ENCODE assay signal across 28 cellular contexts in the genomic region with DNA sequence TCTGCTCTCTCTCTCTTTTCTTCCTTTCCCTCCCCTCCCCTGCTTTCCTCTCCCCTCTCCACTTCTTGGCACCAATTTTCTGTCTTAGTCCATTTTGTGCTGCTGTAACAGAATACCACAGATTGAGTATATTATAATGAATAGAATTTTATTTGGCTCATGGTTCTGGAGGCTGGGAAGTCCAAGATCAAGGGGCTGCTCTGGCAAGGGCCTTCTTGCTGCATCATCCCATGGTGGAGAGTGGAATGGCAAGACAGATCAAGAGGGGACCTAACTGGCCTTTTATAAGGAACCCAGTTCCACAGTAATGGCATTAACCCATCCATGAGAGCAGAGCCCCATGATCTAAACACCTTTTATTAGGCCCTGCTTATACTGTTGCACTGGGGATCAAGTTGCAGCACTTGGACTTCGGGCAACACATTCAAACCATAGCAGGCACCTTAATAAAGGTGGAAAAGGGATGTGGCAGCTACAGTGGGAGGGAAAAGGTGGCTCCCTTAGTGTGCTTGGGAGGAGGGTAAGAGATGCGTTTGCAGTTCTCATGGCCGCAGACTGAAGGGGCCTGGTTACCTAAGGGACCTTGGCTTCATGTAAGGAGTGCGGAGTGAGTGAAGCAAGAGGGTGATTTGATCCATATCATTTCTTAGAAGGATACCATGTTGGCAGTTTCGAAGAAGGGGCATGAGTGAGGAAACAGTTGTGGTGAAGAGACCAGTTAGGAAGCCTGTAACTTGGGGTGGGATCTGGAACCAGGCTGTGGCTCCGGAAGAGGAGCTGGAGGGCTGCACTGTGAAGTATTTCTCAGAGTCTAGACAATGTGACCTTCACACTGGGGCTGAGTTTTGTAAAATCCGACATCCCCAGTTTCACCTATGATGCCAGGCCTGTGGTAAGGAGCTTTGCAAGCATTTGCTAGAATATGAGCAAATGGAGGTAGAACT.
"Had no signal": no experiment of that assay in that cellular context is flagged by ENCODE, and none has a peak within 500 bp of the region (broad histone marks: within the 10 kb centered on the region; RNA-seq: fewer than 3 reads in every experiment).

No MANE protein-coding gene starts in this region.

- H3K27ac ChIP-seq: body of pancreas, colonic mucosa, gastroesophageal sphincter, hepatocyte, right atrium auricular region, thoracic aorta, upper lobe of left lung, vagina, WERI-Rb-1 had no signal

- H3K4me1 Mint-ChIP-seq: naive B cell had no signal

- H3K27ac Mint-ChIP-seq: activated naive CD4-positive, alpha-beta T cell treated with anti-CD3 and anti-CD28 coated beads for 36 hours; activated naive CD8-positive, alpha-beta T cell treated with anti-CD3 and anti-CD28 coated beads for 36 hours; activated T-helper 1 cell treated with anti-CD3 and anti-CD28 coated beads, Interleukin-12 subunit alpha, Interleukin-12 subunit beta, Interleukin-2, Interleukin-4 antibody, amounts not matched to agents 30 ng/mL and 10 ng/mL and 1 ng/mL, durations not matched to agents 14 hours and 24 hours and 36 hours; naive B cell; T-cell; T-helper 2 cell treated with Interferon-gamma antibody and Interleukin-4, amounts not matched to agents 5 μg/mL and 100 μg/mL, for 36 hours had no signal

- H3K27me3 Mint-ChIP-seq: activated naive CD8-positive, alpha-beta T cell treated with anti-CD3 and anti-CD28 coated beads for 36 hours; effector memory CD8-positive, alpha-beta T cell; T-cell had no signal

- ATAC-seq: activated CD4-positive, CD25-positive, alpha-beta regulatory T cell treated with anti-CD3 and anti-CD28 coated beads, Interleukin-2, amount 50 U/mL, for 24 hours; body of pancreas; effector memory CD8-positive, alpha-beta T cell; gastroesophageal sphincter; left cardiac atrium; left ventricle myocardium superior; T-cell had no signal

- DNase-seq: activated CD4-positive, alpha-beta T cell treated with anti-CD3 and anti-CD28 coated beads for 48 hours; activated CD4-positive, alpha-beta T cell treated with anti-CD3 and anti-CD28 coated beads, Interleukin-2, amount 50 U/mL, for 48 hours; activated CD8-positive, alpha-beta memory T cell treated with anti-CD3 and anti-CD28 coated beads for 24 hours; activated effector memory CD4-positive, alpha-beta T cell treated with anti-CD3 and anti-CD28 coated beads, Interleukin-2, amount 50 U/mL, for 16 hours; activated naive CD4-positive, alpha-beta T cell treated with anti-CD3 and anti-CD28 coated beads for 36 hours; activated naive CD8-positive, alpha-beta T cell treated with anti-CD3 and anti-CD28 coated beads for 36 hours; activated T-cell treated with anti-CD3 and anti-CD28 coated beads, Interleukin-2, amount 50 U/mL, for 1 hour; adrenal gland; body of pancreas; cerebellar nuclear complex; colonic mucosa; effector memory CD8-positive, alpha-beta T cell; left cardiac atrium; left ventricle myocardium superior; naive B cell; spleen; stimulated activated naive CD4-positive, alpha-beta T cell treated with Interleukin-2 at 50 U/mL for 16 hours; T-cell; upper lobe of left lung; WERI-Rb-1 had no signal

- H3K4me3 Mint-ChIP-seq: activated naive CD4-positive, alpha-beta T cell treated with anti-CD3 and anti-CD28 coated beads for 36 hours; activated naive CD8-positive, alpha-beta T cell treated with anti-CD3 and anti-CD28 coated beads for 36 hours; activated T-helper 1 cell treated with anti-CD3 and anti-CD28 coated beads, Interleukin-12 subunit alpha, Interleukin-12 subunit beta, Interleukin-2, Interleukin-4 antibody, amounts not matched to agents 30 ng/mL and 10 ng/mL and 1 ng/mL, durations not matched to agents 14 hours and 24 hours and 36 hours; effector memory CD8-positive, alpha-beta T cell; T-cell; T-helper 2 cell treated with Interferon-gamma antibody and Interleukin-4, amounts not matched to agents 5 μg/mL and 100 μg/mL, for 36 hours had no signal

- H3K27me3 ChIP-seq: adrenal gland, body of pancreas, colonic mucosa, gastroesophageal sphincter, hepatocyte, right atrium auricular region, spleen, upper lobe of left lung, vagina had no signal

- H3K9me3 Mint-ChIP-seq: activated naive CD4-positive, alpha-beta T cell treated with anti-CD3 and anti-CD28 coated beads for 36 hours; activated naive CD8-positive, alpha-beta T cell treated with anti-CD3 and anti-CD28 coated beads for 36 hours; activated T-helper 1 cell treated with anti-CD3 and anti-CD28 coated beads, Interleukin-12 subunit alpha, Interleukin-12 subunit beta, Interleukin-2, Interleukin-4 antibody, amounts not matched to agents 30 ng/mL and 10 ng/mL and 1 ng/mL, durations not matched to agents 14 hours and 24 hours and 36 hours; effector memory CD8-positive, alpha-beta T cell; T-cell; T-helper 2 cell treated with Interferon-gamma antibody and Interleukin-4, amounts not matched to agents 5 μg/mL and 100 μg/mL, for 36 hours had no signal

- H3K4me3 ChIP-seq: adrenal gland, body of pancreas, colonic mucosa, gastroesophageal sphincter, hepatocyte, right atrium auricular region, spleen, thoracic aorta, upper lobe of left lung, vagina had no signal

- H3K9me3 ChIP-seq: adrenal gland, body of pancreas, colonic mucosa, gastroesophageal sphincter, right atrium auricular region, thoracic aorta, upper lobe of left lung, vagina had no signal

- H3K36me3 ChIP-seq: adrenal gland, colonic mucosa, right atrium auricular region, thoracic aorta, upper lobe of left lung, vagina, WERI-Rb-1 had no signal

- H3K4me1 ChIP-seq: body of pancreas had no signal
